In the genomic region with DNA sequence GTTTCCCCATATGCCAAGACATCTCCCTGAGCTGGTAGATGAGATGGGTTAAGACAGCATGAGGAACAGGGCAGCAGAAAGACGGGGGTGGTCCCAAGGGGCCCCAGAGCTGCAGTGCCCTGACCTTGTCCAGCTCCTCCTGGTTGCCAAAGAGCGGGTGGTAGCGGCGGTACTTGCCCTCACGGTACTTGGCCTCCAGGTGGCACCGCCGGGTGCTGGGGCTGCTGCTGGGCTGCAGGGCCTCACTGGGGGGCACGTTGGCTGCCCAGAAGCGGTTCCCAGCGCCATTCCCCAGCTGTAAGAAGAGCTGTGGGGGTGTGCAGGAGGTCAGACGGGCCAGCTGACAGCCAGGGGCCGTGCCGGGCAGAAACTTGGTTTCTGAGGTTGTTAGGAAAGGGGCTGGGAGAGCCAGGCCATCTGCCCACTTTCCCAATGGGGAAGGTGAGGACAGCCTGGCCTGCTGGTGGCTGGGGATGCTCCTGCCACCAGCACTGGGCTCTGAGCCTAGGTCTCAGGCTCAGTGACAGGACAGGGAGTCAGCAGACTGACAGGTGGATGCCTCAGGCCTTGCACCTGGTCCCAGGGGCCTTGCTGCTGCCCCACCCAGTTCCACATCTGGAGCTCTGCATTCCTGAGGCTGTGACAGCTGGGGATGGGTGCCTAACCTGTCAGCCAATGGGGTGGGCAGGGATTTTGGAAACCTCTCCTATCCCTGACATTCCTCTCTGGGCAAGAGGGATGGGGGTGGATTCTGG, we compare ENCODE assay signal across 1 cellular context.
TF ChIP-seq lines count a peak whose summit lies in the region.

No MANE protein-coding gene starts in this region.

TF ChIP-seq in HepG2, 621 proteins besides CTCF, POLR2A, EP300 and RAD21:
- TF ChIP-seq, protein P1, sequence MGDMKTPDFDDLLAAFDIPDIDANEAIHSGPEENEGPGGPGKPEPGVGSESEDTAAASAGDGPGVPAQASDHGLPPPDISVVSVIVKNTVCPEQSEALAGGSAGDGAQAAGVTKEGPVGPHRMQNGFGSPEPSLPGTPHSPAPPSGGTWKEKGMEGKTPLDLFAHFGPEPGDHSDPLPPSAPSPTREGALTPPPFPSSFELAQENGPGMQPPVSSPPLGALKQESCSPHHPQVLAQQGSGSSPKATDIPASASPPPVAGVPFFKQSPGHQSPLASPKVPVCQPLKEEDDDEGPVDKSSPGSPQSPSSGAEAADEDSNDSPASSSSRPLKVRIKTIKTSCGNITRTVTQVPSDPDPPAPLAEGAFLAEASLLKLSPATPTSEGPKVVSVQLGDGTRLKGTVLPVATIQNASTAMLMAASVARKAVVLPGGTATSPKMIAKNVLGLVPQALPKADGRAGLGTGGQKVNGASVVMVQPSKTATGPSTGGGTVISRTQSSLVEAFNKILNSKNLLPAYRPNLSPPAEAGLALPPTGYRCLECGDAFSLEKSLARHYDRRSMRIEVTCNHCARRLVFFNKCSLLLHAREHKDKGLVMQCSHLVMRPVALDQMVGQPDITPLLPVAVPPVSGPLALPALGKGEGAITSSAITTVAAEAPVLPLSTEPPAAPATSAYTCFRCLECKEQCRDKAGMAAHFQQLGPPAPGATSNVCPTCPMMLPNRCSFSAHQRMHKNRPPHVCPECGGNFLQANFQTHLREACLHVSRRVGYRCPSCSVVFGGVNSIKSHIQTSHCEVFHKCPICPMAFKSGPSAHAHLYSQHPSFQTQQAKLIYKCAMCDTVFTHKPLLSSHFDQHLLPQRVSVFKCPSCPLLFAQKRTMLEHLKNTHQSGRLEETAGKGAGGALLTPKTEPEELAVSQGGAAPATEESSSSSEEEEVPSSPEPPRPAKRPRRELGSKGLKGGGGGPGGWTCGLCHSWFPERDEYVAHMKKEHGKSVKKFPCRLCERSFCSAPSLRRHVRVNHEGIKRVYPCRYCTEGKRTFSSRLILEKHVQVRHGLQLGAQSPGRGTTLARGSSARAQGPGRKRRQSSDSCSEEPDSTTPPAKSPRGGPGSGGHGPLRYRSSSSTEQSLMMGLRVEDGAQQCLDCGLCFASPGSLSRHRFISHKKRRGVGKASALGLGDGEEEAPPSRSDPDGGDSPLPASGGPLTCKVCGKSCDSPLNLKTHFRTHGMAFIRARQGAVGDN (CRISPR knock-in tag; IDR thresholded peaks at IDR 0.05): 0 out of 2 replicates have a peak, but pooled peaks have one; percentile 11
- no peak for TF ChIP-seq ZNF138 (CRISPR knock-in tag; IDR thresholded peaks at IDR 0.05; ENCODE audit: low read depth)
- no peak for TF ChIP-seq TP53 (CRISPR knock-in tag; conservative IDR thresholded peaks at IDR 0.05)
- TF ChIP-seq, protein P2, sequence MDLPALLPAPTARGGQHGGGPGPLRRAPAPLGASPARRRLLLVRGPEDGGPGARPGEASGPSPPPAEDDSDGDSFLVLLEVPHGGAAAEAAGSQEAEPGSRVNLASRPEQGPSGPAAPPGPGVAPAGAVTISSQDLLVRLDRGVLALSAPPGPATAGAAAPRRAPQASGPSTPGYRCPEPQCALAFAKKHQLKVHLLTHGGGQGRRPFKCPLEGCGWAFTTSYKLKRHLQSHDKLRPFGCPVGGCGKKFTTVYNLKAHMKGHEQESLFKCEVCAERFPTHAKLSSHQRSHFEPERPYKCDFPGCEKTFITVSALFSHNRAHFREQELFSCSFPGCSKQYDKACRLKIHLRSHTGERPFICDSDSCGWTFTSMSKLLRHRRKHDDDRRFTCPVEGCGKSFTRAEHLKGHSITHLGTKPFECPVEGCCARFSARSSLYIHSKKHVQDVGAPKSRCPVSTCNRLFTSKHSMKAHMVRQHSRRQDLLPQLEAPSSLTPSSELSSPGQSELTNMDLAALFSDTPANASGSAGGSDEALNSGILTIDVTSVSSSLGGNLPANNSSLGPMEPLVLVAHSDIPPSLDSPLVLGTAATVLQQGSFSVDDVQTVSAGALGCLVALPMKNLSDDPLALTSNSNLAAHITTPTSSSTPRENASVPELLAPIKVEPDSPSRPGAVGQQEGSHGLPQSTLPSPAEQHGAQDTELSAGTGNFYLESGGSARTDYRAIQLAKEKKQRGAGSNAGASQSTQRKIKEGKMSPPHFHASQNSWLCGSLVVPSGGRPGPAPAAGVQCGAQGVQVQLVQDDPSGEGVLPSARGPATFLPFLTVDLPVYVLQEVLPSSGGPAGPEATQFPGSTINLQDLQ (CRISPR knock-in tag; IDR thresholded peaks at IDR 0.05): no peak
- TF ChIP-seq ZBTB33 (CRISPR knock-in tag; IDR thresholded peaks at IDR 0.05): peak; percentile 93
- 0 out of 2 replicates have a peak, but pooled peaks have one; percentile 8 for TF ChIP-seq ZNF629 (CRISPR knock-in tag; conservative IDR thresholded peaks at IDR 0.05)
- TF ChIP-seq ZNF383 (CRISPR knock-in tag; IDR thresholded peaks at IDR 0.05; ENCODE audit: borderline replicate concordance): no peak
- TF ChIP-seq, protein P3, sequence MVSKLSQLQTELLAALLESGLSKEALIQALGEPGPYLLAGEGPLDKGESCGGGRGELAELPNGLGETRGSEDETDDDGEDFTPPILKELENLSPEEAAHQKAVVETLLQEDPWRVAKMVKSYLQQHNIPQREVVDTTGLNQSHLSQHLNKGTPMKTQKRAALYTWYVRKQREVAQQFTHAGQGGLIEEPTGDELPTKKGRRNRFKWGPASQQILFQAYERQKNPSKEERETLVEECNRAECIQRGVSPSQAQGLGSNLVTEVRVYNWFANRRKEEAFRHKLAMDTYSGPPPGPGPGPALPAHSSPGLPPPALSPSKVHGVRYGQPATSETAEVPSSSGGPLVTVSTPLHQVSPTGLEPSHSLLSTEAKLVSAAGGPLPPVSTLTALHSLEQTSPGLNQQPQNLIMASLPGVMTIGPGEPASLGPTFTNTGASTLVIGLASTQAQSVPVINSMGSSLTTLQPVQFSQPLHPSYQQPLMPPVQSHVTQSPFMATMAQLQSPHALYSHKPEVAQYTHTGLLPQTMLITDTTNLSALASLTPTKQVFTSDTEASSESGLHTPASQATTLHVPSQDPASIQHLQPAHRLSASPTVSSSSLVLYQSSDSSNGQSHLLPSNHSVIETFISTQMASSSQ (IDR thresholded peaks at IDR 0.05; ENCODE audit: low read depth): no peak
- TF ChIP-seq, protein P3 (CRISPR knock-in tag; IDR thresholded peaks at IDR 0.05; ENCODE audit: borderline replicate concordance): no peak
